ENCODE assay signal across 1 cellular context in the genomic region with DNA sequence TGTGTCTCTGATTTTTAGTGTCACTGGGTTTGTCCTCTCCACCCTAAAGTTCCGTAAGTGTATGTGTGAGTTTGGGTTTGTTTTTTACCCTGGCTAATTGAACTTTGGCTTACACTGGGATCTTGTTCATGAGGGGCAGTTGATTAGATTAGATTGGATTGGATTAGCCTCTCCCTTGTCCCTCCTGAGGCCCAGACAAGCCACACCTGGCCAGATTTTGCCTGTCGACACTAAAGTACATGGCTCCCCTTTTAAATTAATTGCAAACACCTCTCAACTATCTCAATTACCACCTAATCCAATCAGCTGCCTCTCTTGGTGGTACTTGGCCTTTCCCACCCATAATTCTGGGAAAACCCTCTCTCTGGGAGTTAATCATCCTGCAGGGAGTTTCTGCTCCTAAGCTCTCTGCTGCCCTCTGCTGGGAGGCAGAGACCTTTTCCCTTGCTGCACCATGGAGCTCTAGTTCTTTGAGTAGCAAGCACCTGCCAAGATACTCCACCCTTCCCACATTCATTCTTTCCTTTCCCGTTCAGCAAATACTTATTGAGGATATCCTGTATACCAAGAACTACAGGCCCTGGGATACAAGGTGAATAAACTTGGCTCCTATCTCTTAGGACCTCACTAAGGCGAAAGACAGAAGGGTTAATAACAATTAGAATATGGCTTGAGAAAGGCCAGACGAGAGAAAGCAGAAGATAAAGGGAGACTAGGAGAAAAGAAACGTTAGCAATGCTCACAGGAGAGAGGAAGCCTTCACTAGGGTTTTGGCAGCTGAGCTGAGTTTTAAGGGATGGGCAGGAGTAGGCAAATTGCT.
TF ChIP-seq lines count a peak whose summit lies in the region.

No MANE protein-coding gene starts in this region.

TF ChIP-seq in HepG2, 621 proteins besides CTCF, POLR2A, EP300 and RAD21 (continued from another document and continues in another):
- TF ChIP-seq ZXDC (CRISPR knock-in tag; IDR thresholded peaks at IDR 0.05) (no peak), HDAC2 (CRISPR knock-in tag; IDR thresholded peaks at IDR 0.05) (no peak), SIN3A (IDR thresholded peaks at IDR 0.05; ENCODE audit: borderline replicate concordance, low read depth, low read length) (no peak), ZFY (CRISPR knock-in tag; IDR thresholded peaks at IDR 0.05) (no peak), HOXA3 (CRISPR knock-in tag; IDR thresholded peaks at IDR 0.05) (no peak), MTF1 (CRISPR knock-in tag; IDR thresholded peaks at IDR 0.05) (no peak), ZBTB8A (CRISPR knock-in tag; IDR thresholded peaks at IDR 0.05; ENCODE audit: borderline replicate concordance, low read depth) (no peak), MIER2 (CRISPR knock-in tag; IDR thresholded peaks at IDR 0.05) (no peak), UBTF (CRISPR knock-in tag; IDR thresholded peaks at IDR 0.05) (no peak), FOSL2 (CRISPR knock-in tag; IDR thresholded peaks at IDR 0.05) (peak; percentile 59; the same call in 1 of the 2 replicates), HNRNPK (IDR thresholded peaks at IDR 0.05; ENCODE audit: low read depth, low read length, poor library complexity, severe bottlenecking) (no peak), ZNF580 (CRISPR knock-in tag; IDR thresholded peaks at IDR 0.05; ENCODE audit: borderline replicate concordance, low read depth) (0 out of 2 replicates have a peak, but pooled peaks have one; percentile 63), SIN3B (IDR thresholded peaks at IDR 0.05; ENCODE audit: low read length) (no peak), LBX2 (CRISPR knock-in tag; IDR thresholded peaks at IDR 0.05; ENCODE audit: borderline replicate concordance) (no peak), TSC22D2 (CRISPR knock-in tag; IDR thresholded peaks at IDR 0.05; ENCODE audit: borderline replicate concordance) (no peak), ZNF501 (CRISPR knock-in tag; IDR thresholded peaks at IDR 0.05) (0 out of 2 replicates have a peak, but pooled peaks have one; percentile 27), FOXA1 (IDR thresholded peaks at IDR 0.05) (no peak), FOXA1 (CRISPR knock-in tag; IDR thresholded peaks at IDR 0.05) (no peak), HOXA5 (CRISPR knock-in tag; IDR thresholded peaks at IDR 0.05) (0 out of 2 replicates have a peak, but pooled peaks have one; percentile 44), NRL (CRISPR knock-in tag; IDR thresholded peaks at IDR 0.05; ENCODE audit: borderline replicate concordance) (no peak), ARNTL (CRISPR knock-in tag; IDR thresholded peaks at IDR 0.05) (no peak), SMAD3 (CRISPR knock-in tag; IDR thresholded peaks at IDR 0.05) (peak; percentile 48; the same call in 1 of the 2 replicates), ZNF619 (CRISPR knock-in tag; IDR thresholded peaks at IDR 0.05) (no peak), SNRNP70 (IDR thresholded peaks at IDR 0.05; ENCODE audit: low read depth, low read length) (no peak), RNF2 (conservative IDR thresholded peaks at IDR 0.05; ENCODE audit: low read depth) (no peak), ZFAT (CRISPR knock-in tag; conservative IDR thresholded peaks at IDR 0.05) (no peak), ZSCAN30 (CRISPR knock-in tag; IDR thresholded peaks at IDR 0.05) (no peak), NFE2L2 (IDR thresholded peaks at IDR 0.05; ENCODE audit: low read length) (no peak), ONECUT2 (CRISPR knock-in tag; IDR thresholded peaks at IDR 0.05) (no peak), NFE2L1 (CRISPR knock-in tag; IDR thresholded peaks at IDR 0.05; ENCODE audit: borderline replicate concordance) (no peak), PREB (CRISPR knock-in tag; IDR thresholded peaks at IDR 0.05) (no peak), ZNF557 (CRISPR knock-in tag; IDR thresholded peaks at IDR 0.05) (no peak), AHR (CRISPR knock-in tag; IDR thresholded peaks at IDR 0.05) (no peak), ATF2 (CRISPR knock-in tag; IDR thresholded peaks at IDR 0.05) (peak; percentile 55; the same call in 1 of the 2 replicates), ZNF670 (CRISPR knock-in tag; IDR thresholded peaks at IDR 0.05; ENCODE audit: borderline replicate concordance) (no peak), RARG (CRISPR knock-in tag; IDR thresholded peaks at IDR 0.05; ENCODE audit: low read depth) (no peak), ZNF720 (CRISPR knock-in tag; IDR thresholded peaks at IDR 0.05) (no peak), ZNF782 (CRISPR knock-in tag; IDR thresholded peaks at IDR 0.05; ENCODE audit: borderline replicate concordance) (no peak), SP2 (CRISPR knock-in tag; IDR thresholded peaks at IDR 0.05) (no peak), FOXK2 (IDR thresholded peaks at IDR 0.05) (no peak)
- TF ChIP-seq, protein P1, sequence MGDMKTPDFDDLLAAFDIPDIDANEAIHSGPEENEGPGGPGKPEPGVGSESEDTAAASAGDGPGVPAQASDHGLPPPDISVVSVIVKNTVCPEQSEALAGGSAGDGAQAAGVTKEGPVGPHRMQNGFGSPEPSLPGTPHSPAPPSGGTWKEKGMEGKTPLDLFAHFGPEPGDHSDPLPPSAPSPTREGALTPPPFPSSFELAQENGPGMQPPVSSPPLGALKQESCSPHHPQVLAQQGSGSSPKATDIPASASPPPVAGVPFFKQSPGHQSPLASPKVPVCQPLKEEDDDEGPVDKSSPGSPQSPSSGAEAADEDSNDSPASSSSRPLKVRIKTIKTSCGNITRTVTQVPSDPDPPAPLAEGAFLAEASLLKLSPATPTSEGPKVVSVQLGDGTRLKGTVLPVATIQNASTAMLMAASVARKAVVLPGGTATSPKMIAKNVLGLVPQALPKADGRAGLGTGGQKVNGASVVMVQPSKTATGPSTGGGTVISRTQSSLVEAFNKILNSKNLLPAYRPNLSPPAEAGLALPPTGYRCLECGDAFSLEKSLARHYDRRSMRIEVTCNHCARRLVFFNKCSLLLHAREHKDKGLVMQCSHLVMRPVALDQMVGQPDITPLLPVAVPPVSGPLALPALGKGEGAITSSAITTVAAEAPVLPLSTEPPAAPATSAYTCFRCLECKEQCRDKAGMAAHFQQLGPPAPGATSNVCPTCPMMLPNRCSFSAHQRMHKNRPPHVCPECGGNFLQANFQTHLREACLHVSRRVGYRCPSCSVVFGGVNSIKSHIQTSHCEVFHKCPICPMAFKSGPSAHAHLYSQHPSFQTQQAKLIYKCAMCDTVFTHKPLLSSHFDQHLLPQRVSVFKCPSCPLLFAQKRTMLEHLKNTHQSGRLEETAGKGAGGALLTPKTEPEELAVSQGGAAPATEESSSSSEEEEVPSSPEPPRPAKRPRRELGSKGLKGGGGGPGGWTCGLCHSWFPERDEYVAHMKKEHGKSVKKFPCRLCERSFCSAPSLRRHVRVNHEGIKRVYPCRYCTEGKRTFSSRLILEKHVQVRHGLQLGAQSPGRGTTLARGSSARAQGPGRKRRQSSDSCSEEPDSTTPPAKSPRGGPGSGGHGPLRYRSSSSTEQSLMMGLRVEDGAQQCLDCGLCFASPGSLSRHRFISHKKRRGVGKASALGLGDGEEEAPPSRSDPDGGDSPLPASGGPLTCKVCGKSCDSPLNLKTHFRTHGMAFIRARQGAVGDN (CRISPR knock-in tag; IDR thresholded peaks at IDR 0.05) = no peak
- TF ChIP-seq, protein P2, sequence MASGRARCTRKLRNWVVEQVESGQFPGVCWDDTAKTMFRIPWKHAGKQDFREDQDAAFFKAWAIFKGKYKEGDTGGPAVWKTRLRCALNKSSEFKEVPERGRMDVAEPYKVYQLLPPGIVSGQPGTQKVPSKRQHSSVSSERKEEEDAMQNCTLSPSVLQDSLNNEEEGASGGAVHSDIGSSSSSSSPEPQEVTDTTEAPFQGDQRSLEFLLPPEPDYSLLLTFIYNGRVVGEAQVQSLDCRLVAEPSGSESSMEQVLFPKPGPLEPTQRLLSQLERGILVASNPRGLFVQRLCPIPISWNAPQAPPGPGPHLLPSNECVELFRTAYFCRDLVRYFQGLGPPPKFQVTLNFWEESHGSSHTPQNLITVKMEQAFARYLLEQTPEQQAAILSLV (CRISPR knock-in tag; IDR thresholded peaks at IDR 0.05; ENCODE audit: borderline replicate concordance) = no peak
- TF ChIP-seq, protein P3, sequence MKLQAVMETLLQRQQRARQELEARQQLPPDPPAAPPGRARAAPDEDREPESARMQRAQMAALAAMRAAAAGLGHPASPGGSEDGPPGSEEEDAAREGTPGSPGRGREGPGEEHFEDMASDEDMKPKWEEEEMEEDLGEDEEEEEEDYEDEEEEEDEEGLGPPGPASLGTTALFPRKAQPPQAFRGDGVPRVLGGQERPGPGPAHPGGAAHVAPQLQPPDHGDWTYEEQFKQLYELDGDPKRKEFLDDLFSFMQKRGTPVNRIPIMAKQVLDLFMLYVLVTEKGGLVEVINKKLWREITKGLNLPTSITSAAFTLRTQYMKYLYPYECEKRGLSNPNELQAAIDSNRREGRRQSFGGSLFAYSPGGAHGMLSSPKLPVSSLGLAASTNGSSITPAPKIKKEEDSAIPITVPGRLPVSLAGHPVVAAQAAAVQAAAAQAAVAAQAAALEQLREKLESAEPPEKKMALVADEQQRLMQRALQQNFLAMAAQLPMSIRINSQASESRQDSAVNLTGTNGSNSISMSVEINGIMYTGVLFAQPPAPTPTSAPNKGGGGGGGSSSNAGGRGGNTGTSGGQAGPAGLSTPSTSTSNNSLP (IDR thresholded peaks at IDR 0.05; ENCODE audit: low read depth, low read length) = no peak
- TF ChIP-seq, protein P4, sequence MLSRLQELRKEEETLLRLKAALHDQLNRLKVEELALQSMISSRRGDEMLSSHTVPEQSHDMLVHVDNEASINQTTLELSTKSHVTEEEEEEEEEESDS (CRISPR knock-in tag; IDR thresholded peaks at IDR 0.05; ENCODE audit: borderline replicate concordance) = no peak
